Comparison of ENCODE assay signal across 1 cellular context in the genomic region with DNA sequence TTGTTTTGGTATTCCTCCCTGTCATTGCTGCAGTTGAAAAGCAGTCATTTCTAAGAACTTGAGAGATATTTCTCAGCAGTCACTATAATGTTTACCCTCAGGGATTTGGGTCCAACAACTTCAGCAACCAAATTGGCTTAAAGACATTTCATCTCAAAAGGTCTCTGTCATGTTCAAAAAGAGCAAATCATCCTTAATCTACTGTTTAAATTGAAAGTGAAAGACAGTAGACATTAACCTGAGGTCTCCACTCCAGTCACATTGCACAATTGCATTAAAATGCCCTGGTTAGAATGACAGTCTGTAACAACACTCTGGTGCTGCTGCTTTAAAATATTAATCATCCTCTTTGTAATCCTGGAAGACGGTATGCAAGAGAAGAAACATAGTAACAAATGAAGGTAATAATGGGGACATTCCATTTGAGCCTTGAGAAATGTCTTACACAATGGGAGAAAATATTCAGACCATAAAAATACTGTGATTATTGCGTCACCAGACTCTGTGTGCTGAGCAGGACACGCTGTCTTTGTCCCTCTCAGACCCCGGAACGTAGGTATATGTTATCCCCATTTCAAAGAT.
TF ChIP-seq lines count a peak whose summit lies in the region.

No MANE protein-coding gene starts in this region.

TF ChIP-seq in GM23338, 12 proteins besides CTCF, POLR2A, EP300 and RAD21 (continued from another document):
- TF ChIP-seq, protein P1, sequence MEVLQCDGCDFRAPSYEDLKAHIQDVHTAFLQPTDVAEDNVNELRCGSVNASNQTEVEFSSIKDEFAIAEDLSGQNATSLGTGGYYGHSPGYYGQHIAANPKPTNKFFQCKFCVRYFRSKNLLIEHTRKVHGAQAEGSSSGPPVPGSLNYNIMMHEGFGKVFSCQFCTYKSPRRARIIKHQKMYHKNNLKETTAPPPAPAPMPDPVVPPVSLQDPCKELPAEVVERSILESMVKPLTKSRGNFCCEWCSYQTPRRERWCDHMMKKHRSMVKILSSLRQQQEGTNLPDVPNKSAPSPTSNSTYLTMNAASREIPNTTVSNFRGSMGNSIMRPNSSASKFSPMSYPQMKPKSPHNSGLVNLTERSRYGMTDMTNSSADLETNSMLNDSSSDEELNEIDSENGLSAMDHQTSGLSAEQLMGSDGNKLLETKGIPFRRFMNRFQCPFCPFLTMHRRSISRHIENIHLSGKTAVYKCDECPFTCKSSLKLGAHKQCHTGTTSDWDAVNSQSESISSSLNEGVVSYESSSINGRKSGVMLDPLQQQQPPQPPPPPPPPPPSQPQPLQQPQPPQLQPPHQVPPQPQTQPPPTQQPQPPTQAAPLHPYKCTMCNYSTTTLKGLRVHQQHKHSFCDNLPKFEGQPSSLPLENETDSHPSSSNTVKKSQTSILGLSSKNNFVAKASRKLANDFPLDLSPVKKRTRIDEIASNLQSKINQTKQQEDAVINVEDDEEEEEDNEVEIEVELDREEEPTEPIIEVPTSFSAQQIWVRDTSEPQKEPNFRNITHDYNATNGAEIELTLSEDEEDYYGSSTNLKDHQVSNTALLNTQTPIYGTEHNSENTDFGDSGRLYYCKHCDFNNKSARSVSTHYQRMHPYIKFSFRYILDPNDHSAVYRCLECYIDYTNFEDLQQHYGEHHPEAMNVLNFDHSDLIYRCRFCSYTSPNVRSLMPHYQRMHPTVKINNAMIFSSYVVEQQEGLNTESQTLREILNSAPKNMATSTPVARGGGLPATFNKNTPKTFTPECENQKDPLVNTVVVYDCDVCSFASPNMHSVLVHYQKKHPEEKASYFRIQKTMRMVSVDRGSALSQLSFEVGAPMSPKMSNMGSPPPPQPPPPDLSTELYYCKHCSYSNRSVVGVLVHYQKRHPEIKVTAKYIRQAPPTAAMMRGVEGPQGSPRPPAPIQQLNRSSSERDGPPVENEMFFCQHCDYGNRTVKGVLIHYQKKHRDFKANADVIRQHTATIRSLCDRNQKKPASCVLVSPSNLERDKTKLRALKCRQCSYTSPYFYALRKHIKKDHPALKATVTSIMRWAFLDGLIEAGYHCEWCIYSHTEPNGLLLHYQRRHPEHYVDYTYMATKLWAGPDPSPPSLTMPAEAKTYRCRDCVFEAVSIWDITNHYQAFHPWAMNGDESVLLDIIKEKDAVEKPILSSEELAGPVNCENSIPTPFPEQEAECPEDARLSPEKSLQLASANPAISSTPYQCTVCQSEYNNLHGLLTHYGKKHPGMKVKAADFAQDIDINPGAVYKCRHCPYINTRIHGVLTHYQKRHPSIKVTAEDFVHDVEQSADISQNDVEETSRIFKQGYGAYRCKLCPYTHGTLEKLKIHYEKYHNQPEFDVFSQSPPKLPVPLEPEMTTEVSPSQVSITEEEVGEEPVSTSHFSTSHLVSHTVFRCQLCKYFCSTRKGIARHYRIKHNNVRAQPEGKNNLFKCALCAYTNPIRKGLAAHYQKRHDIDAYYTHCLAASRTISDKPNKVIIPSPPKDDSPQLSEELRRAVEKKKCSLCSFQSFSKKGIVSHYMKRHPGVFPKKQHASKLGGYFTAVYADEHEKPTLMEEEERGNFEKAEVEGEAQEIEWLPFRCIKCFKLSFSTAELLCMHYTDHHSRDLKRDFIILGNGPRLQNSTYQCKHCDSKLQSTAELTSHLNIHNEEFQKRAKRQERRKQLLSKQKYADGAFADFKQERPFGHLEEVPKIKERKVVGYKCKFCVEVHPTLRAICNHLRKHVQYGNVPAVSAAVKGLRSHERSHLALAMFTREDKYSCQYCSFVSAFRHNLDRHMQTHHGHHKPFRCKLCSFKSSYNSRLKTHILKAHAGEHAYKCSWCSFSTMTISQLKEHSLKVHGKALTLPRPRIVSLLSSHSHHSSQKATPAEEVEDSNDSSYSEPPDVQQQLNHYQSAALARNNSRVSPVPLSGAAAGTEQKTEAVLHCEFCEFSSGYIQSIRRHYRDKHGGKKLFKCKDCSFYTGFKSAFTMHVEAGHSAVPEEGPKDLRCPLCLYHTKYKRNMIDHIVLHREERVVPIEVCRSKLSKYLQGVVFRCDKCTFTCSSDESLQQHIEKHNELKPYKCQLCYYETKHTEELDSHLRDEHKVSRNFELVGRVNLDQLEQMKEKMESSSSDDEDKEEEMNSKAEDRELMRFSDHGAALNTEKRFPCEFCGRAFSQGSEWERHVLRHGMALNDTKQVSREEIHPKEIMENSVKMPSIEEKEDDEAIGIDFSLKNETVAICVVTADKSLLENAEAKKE (CRISPR knock-in tag; IDR thresholded peaks at IDR 0.05): no peak
- TF ChIP-seq NANOG (IDR thresholded peaks at IDR 0.05; ENCODE audit: borderline replicate concordance): no peak
